Comparison of ENCODE assay signal across 1 cellular context in the genomic region with DNA sequence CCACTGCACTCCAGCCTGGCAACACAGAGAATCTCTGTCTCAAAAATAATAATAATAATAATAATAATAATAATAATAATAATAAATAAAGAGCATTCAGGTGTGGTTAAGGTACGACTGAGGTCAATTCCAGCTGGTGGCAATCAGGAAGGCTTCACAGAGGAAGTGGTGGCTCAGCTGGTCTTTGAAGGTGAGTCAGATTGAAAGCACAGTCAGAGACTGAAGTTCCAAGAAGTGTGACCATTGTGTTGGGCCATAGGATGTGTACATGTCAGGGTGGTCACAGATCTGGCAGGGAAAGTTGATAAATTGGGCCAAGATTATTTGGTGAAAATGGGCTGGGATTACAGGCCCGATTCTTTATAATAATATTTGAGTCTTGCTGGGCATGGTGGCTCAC.
TF ChIP-seq lines count a peak whose summit lies in the region.

No MANE protein-coding gene starts in this region.

TF ChIP-seq in K562, 482 proteins besides CTCF, POLR2A, EP300 and RAD21:
- no peak for TF ChIP-seq PHF21A (IDR thresholded peaks at IDR 0.05; ENCODE audit: borderline replicate concordance, low read depth)
- TF ChIP-seq ZFP36 (IDR thresholded peaks at IDR 0.05; ENCODE audit: low read depth, low read length, partially characterized antibody) = peak; percentile 71
- TF ChIP-seq, protein P1, sequence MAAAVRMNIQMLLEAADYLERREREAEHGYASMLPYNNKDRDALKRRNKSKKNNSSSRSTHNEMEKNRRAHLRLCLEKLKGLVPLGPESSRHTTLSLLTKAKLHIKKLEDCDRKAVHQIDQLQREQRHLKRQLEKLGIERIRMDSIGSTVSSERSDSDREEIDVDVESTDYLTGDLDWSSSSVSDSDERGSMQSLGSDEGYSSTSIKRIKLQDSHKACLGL (CRISPR knock-in tag; IDR thresholded peaks at IDR 0.05; ENCODE audit: borderline replicate concordance, poor library complexity, severe bottlenecking) = no peak
- 0 out of 2 replicates have a peak, but pooled peaks have one; percentile 20 for TF ChIP-seq SPI1 (IDR thresholded peaks at IDR 0.05; ENCODE audit: borderline replicate concordance, low read depth, low read length)
TF ChIP-seq in K562: peak in this region for 2.
